8 cellular contexts compared by ENCODE assay signal in genomic region chr6:158999669-159000403, GRCh38. TPM values are rescaled to one million over a fixed set of nuclear protein-coding genes. Genes with fewer than 3 reads are reported as not detected.
DNase-seq lines count a peak whose midpoint lies in the region; ATAC-seq, FAIRE-seq and TF ChIP-seq lines count a peak whose summit lies in the region.

TSS of gene RSPH3 (minus strand) at chr6:159000202. CDS start at chr6:158999550, 652 bp downstream.

- peak in 2 of 3 experiments; percentile 18 to 20 for TF ChIP-seq CTCF in keratinocyte (optimal IDR thresholded peaks at IDR 0.05 in 1 of 3, IDR thresholded peaks at IDR 0.05 in 1 of 3, conservative IDR thresholded peaks at IDR 0.05 in 1 of 3; ENCODE audit: extremely low read depth in 1 of 3, insufficient read depth in 2 of 3, low read length in 3 of 3)

- peak; percentile 91 for ATAC-seq in GM19035 (IDR thresholded peaks at IDR 0.05; ENCODE audit: unreplicated experiment)
- ATAC-seq in HG03342 (IDR thresholded peaks at IDR 0.05; ENCODE audit: unreplicated experiment): peak; percentile 93
- peak; percentile 86 to 90 for ATAC-seq in activated CD4-positive, CD25-positive, alpha-beta regulatory T cell treated with anti-CD3 and anti-CD28 coated beads, Interleukin-2, amount 50 U/mL, for 24 hours

- peak; percentile 36 for FAIRE-seq in keratinocyte (lab: Jason Lieb, UNC)

- H3K79me2 ChIP-seq in keratinocyte (ENCODE audit: control insufficient read depth, insufficient read depth, low read length): peaks cover 16% of the 10 kb centered on the region

- H4K20me1 ChIP-seq in keratinocyte (ENCODE audit: control insufficient read depth, extremely low read depth, insufficient read depth, low read length): no peaks in the 10 kb centered on the region

- peaks cover 22% of the 10 kb centered on the region for H3K4me1 ChIP-seq in keratinocyte (ENCODE audit: control insufficient read depth, extremely low read depth, insufficient read depth, low read length)

- H3K4me2 ChIP-seq in keratinocyte (ENCODE audit: control insufficient read depth, extremely low read depth, insufficient read depth, low read depth, low read length): peak within 1 kb of the TSS; percentile 94

- no peaks in the 10 kb centered on the region for H3K36me3 ChIP-seq in keratinocyte (ENCODE audit: control insufficient read depth in 2 of 2, extremely low read depth in 1 of 2, insufficient read depth in 2 of 2, low read length in 2 of 2)

- H2AFZ ChIP-seq in keratinocyte (ENCODE audit: control insufficient read depth, low read length): peak within 1 kb of the TSS; percentile 97

- peak within 1 kb of the TSS; percentile 89 for H3K27ac ChIP-seq in keratinocyte (ENCODE audit: control insufficient read depth, insufficient read depth, low read length)

- peak within 1 kb of the TSS; percentile 89 for H3K9ac ChIP-seq in keratinocyte (ENCODE audit: control insufficient read depth, extremely low read depth, insufficient read depth, low read length)

- DNase-seq in AML-193 (lab: John Stamatoyannopoulos, UW) (peak; percentile 90 to 93), NCI-H345 treated with DMSO at 0.1 percent for 48 hours (lab: John Stamatoyannopoulos, UW; ENCODE audit: unreplicated experiment) (peak; percentile 93), cerebellar nuclear complex (lab: John Stamatoyannopoulos, UW) (peak; percentile 81 to 85), keratinocyte (ENCODE audit: low read depth, low spot score) (peak; percentile 59)
- DNase-seq in stimulated activated CD4-positive, alpha-beta T cell treated with anti-CD3 and anti-CD28 coated beads, Interleukin-12 subunit alpha, Interleukin-12 subunit beta, amount 100 ng/mL, for 48 hours (ENCODE audit: low read depth in 2 of 3, low spot score in 1 of 3): peak; percentile 90 to 95 (median 92)

- H3K9me1 ChIP-seq in keratinocyte (ENCODE audit: control insufficient read depth, extremely low read depth, insufficient read depth, low read length): no peaks in the 10 kb centered on the region

- H3K9me3 ChIP-seq in keratinocyte (ENCODE audit: control insufficient read depth, low read depth, low read length): no peaks in the 10 kb centered on the region

- peak within 1 kb of the TSS; percentile 85 to 94 (median 88) for H3K4me3 ChIP-seq in keratinocyte (ENCODE audit: control insufficient read depth in 2 of 3, extremely low read depth in 1 of 3, insufficient read depth in 2 of 3, low read depth in 1 of 3, low read length in 3 of 3)

- dilution Hi-C loops in keratinocyte (cut with MboI; ENCODE audit: extremely low pct_ligation_motif_present, low sequenced_read_pairs): no loop called here

- no peaks in the 10 kb centered on the region for H3K27me3 ChIP-seq in keratinocyte (ENCODE audit: control insufficient read depth, extremely low read depth, insufficient read depth, low read length)

RNA-seq across cellular contexts. Expression of gene RSPH3, which starts in this region (rescaled TPM):
- polyA plus RNA-seq in keratinocyte: 4.3 to 4.5 TPM (median 4.4 TPM) in 3 replicates
- 12.7 TPM for polyA plus RNA-seq in keratinocyte (2011; ENCODE audit: low read depth)
- 4.0 and 4.5 TPM in 2 replicates for polyA plus RNA-seq in keratinocyte (2011; cell fraction: cytosol; rRNA removed)
- 5.3 and 5.8 TPM in 2 replicates for polyA plus RNA-seq in keratinocyte (2011; cell fraction: nucleus; rRNA removed)
- polyA plus RNA-seq in keratinocyte (2012; ENCODE audit: low replicate concordance): 7.0 and 8.9 TPM in 2 replicates
- polyA minus RNA-seq in keratinocyte: 3.3 to 6.5 TPM (median 3.4 TPM) in 3 replicates
- 10.6 TPM for polyA minus RNA-seq in keratinocyte (2011; cell fraction: cytosol; rRNA and poly(A)+ RNA removed)
- polyA minus RNA-seq in keratinocyte (2011; cell fraction: nucleus; rRNA and poly(A)+ RNA removed): 3.1 and 6.9 TPM in 2 replicates

Comparison
In these comparisons a context has a peak if more than half of its experiments do, and no peak if none do; other contexts are left out.
1. Peak in every context shown above with its lines: DNase-seq, ATAC-seq, H3K4me3 ChIP-seq and H3K27ac ChIP-seq.